8 cellular contexts compared by ENCODE assay signal in genomic region chr5:102754499-102755424, GRCh38. TPM values are rescaled to one million over a fixed set of nuclear protein-coding genes. Genes with fewer than 3 reads are reported as not detected.
A peak's percentile ranks its signal among the peaks of the same experiment; 100 is the strongest.
DNase-seq lines count a peak whose midpoint lies in the region; ATAC-seq, FAIRE-seq and TF ChIP-seq lines count a peak whose summit lies in the region.

Gene PAM (plus strand): TSS chr5:102755305. CDS start chr5:102866196, 110,891 bp downstream.

- FAIRE-seq in GM19239 (lab: Jason Lieb, UNC), result peak; percentile 84

- TF ChIP-seq CTCF in CD14-positive monocyte (IDR thresholded peaks at IDR 0.05), result no peak

- H3K36me3 Mint-ChIP-seq in CD14-positive monocyte, result no peaks in the 10 kb centered on the region
- peaks cover 15% of the 10 kb centered on the region for H3K36me3 Mint-ChIP-seq in effector memory CD8-positive, alpha-beta T cell (ENCODE audit: insufficient read depth)

- CTCF ChIA-PET in activated CD8-positive, alpha-beta memory T cell treated with anti-CD3 and anti-CD28 coated beads for 36 hours (lab: Charles Lee), result interaction anchor here (0.9 to 2.4 kb wide), 5 partner anchors 10 to 73 kb away, joined by 3 to 8 read pairs (median 3); no protein-coding TSS in a partner anchor

- peaks cover 20 to 29% (median 24%) of the 10 kb centered on the region in 3 donors for H3K27me3 Mint-ChIP-seq in CD14-positive monocyte (ENCODE audit: low read depth in 3 of 3)
- no peaks in the 10 kb centered on the region for H3K27me3 Mint-ChIP-seq in effector memory CD8-positive, alpha-beta T cell

- peak within 1 kb of the TSS; percentile 98 to 99 for H3K4me3 Mint-ChIP-seq in CD14-positive monocyte
- H3K4me3 Mint-ChIP-seq in effector memory CD8-positive, alpha-beta T cell, result peak within 1 kb of the TSS; percentile 98 to 99

- ATAC-seq in HG03432 (IDR thresholded peaks at IDR 0.05; ENCODE audit: unreplicated experiment), result peak; percentile 86
- ATAC-seq in effector memory CD8-positive, alpha-beta T cell (replicated peaks), result peak; percentile 81

- H3K27ac Mint-ChIP-seq in CD14-positive monocyte, result peak within 1 kb of the TSS; percentile 47 to 87 (median 80)
- peak within 1 kb of the TSS; percentile 94 to 98 for H3K27ac Mint-ChIP-seq in effector memory CD8-positive, alpha-beta T cell

- H3K9me3 Mint-ChIP-seq in CD14-positive monocyte, result peaks cover 0 to 11% (median 7%) of the 10 kb centered on the region in 7 donors
- no peaks in the 10 kb centered on the region for H3K9me3 Mint-ChIP-seq in effector memory CD8-positive, alpha-beta T cell

- peaks cover 28% of the 10 kb centered on the region for H3K4me1 Mint-ChIP-seq in CD14-positive monocyte
- peaks cover 20 to 35% of the 10 kb centered on the region in 2 donors for H3K4me1 Mint-ChIP-seq in effector memory CD8-positive, alpha-beta T cell (ENCODE audit: low read depth in 2 of 2)

- intact Hi-C loops in CD14-positive monocyte (cut with micrococcal nuclease), result no loop called here

- DNase-seq in CD14-positive monocyte (ENCODE audit: low spot score) (peak; percentile 51), GM19239 (ENCODE audit: insufficient read length, low spot score) (peak; percentile 75), NOMO-1 treated with DMSO at 0.1 percent for 48 hours (lab: John Stamatoyannopoulos, UW; ENCODE audit: unreplicated experiment) (peak; percentile 56), mesenteric fat pad (ENCODE audit: low spot score) (peak; percentile 94)
- peak; percentile 65 to 69 (median 68) for DNase-seq in effector memory CD8-positive, alpha-beta T cell
- DNase-seq in stimulated activated CD8-positive, alpha-beta memory T cell treated with anti-CD3 and anti-CD28 coated beads, Interleukin-2, amount 100 ng/mL, for 1 hour (ENCODE audit: low read depth in 2 of 2), result peak; percentile 36 to 48

- POLR2A ChIA-PET in activated CD8-positive, alpha-beta memory T cell treated with anti-CD3 and anti-CD28 coated beads for 36 hours (lab: Charles Lee), result interaction anchor here (0.7 to 2.3 kb wide), 5 partner anchors 9 to 365 kb away, joined by 3 to 11 read pairs (median 8); partner anchors contain the start of genes GIN1 and PPIP5K2

RNA-seq across cellular contexts. Expression of gene PAM, which starts in this region (rescaled TPM):
- polyA plus RNA-seq in CD14-positive monocyte, result 10 to 100 TPM; 11.8 to 27.4 TPM
- total RNA-seq in activated CD8-positive, alpha-beta memory T cell treated with anti-CD3 and anti-CD28 coated beads for 36 hours, result 100 to 1,000 TPM in 1 of 2 experiments, 10 to 100 TPM in 1; 92.8 to 103 TPM
- 216 TPM for total RNA-seq in mesenteric fat pad

Comparison
In these comparisons a context has a peak if more than half of its experiments do, and no peak if none do; other contexts are left out.
1. Peak in every context shown above with its lines: DNase-seq and ATAC-seq.
2. DNase-seq: peak in every context shown above with its lines; median percentile 94 in mesenteric fat pad; 75 in GM19239; 68 in effector memory CD8-positive, alpha-beta T cell; 56 in NOMO-1 treated with DMSO at 0.1 percent for 48 hours; 51 in CD14-positive monocyte; 42 in stimulated activated CD8-positive, alpha-beta memory T cell treated with anti-CD3 and anti-CD28 coated beads, Interleukin-2, amount 100 ng/mL, for 1 hour.